ENCODE assay signal across 15 cellular contexts in genomic region chr5:80142996-80143395, GRCh38.
DNase-seq lines count a peak whose midpoint lies in the region; ATAC-seq and TF ChIP-seq lines count a peak whose summit lies in the region.
"Had no signal": no experiment of that assay in that cellular context is flagged by ENCODE, and none has a peak within 500 bp of the region (broad histone marks: within the 10 kb centered on the region; RNA-seq: fewer than 3 reads in every experiment).

No MANE protein-coding gene starts in this region.

- ATAC-seq in T-helper 17 cell (no peak), left lung (no peak), upper lobe of left lung (ENCODE audit: low FRiP score in 2 of 2) (no peak), GM19463 (IDR thresholded peaks at IDR 0.05; ENCODE audit: unreplicated experiment) (no peak)

- intact Hi-C loops in left lung (cut with DNase I) = no loop called here

- TF ChIP-seq CTCF in left lung (IDR thresholded peaks at IDR 0.05) (no peak), upper lobe of left lung (IDR thresholded peaks at IDR 0.05) (no peak)

- peak overlapping the region; percentile 91 for H3K27ac Mint-ChIP-seq in activated naive CD4-positive, alpha-beta T cell treated with anti-CD3 and anti-CD28 coated beads, Interleukin-2, amount 50 U/mL, for 24 hours
- H3K27ac Mint-ChIP-seq in T-helper 17 cell = peak overlapping the region; percentile 99

- peaks cover 82% of the 10 kb centered on the region for H3K4me1 Mint-ChIP-seq in activated naive CD4-positive, alpha-beta T cell treated with anti-CD3 and anti-CD28 coated beads, Interleukin-2, amount 50 U/mL, for 24 hours
- H3K4me1 Mint-ChIP-seq in T-helper 17 cell = peaks cover 66% of the 10 kb centered on the region

- H3K4me3 Mint-ChIP-seq in activated naive CD4-positive, alpha-beta T cell treated with anti-CD3 and anti-CD28 coated beads, Interleukin-2, amount 50 U/mL, for 24 hours = no peak overlapping the region
- H3K4me3 Mint-ChIP-seq in T-helper 17 cell = no peak overlapping the region

- H3K27ac ChIP-seq in left lung = peak overlapping the region; percentile 81 to 91
- H3K27ac ChIP-seq in upper lobe of left lung = peak overlapping the region; percentile 69 to 88 (median 83)
- H3K27ac ChIP-seq: SJSA1 had no signal

- H3K4me3 ChIP-seq in left lung (no peak overlapping the region), upper lobe of left lung (no peak overlapping the region)
- H3K4me3 ChIP-seq: SJSA1, skin epidermis, uterus had no signal

- H3K9me3 ChIP-seq in T-helper 17 cell (ENCODE audit: control insufficient read depth, low read length, poor library complexity, severe bottlenecking) (no peaks in the 10 kb centered on the region), left lung (no peaks in the 10 kb centered on the region), upper lobe of left lung (no peaks in the 10 kb centered on the region)
- H3K9me3 ChIP-seq: SJSA1, uterus had no signal

- peaks cover 23% of the 10 kb centered on the region for H3K36me3 Mint-ChIP-seq in activated naive CD4-positive, alpha-beta T cell treated with anti-CD3 and anti-CD28 coated beads, Interleukin-2, amount 50 U/mL, for 24 hours
- peaks cover 18% of the 10 kb centered on the region for H3K36me3 Mint-ChIP-seq in T-helper 17 cell (ENCODE audit: low read depth)

- no peak for TF ChIP-seq POLR2A in upper lobe of left lung (IDR thresholded peaks at IDR 0.05)

- peaks cover 0 to 35% of the 10 kb centered on the region in 2 donors for H3K36me3 ChIP-seq in left lung
- H3K36me3 ChIP-seq in upper lobe of left lung = peaks cover 0 to 19% (median 4%) of the 10 kb centered on the region in 4 donors
- H3K36me3 ChIP-seq: SJSA1, uterus had no signal

- H3K27me3 ChIP-seq in left lung (no peaks in the 10 kb centered on the region), upper lobe of left lung (no peaks in the 10 kb centered on the region)
- H3K27me3 ChIP-seq: SJSA1, uterus had no signal

- H3K4me1 ChIP-seq in left lung (peaks cover 16 to 41% of the 10 kb centered on the region in 2 donors), upper lobe of left lung (peaks cover 17 to 40% (median 28%) of the 10 kb centered on the region in 4 donors)

- H3K9me3 Mint-ChIP-seq in activated naive CD4-positive, alpha-beta T cell treated with anti-CD3 and anti-CD28 coated beads, Interleukin-2, amount 50 U/mL, for 24 hours = no peaks in the 10 kb centered on the region
- H3K9me3 Mint-ChIP-seq: IgD-negative memory B cell had no signal

- no peak for DNase-seq in activated naive CD4-positive, alpha-beta T cell treated with Interleukin-2 at 50 U/mL for 16 hours
- DNase-seq in T-helper 17 cell = no peak
- no peak for DNase-seq in left lung
- no peak for DNase-seq in upper lobe of left lung
- no peak for DNase-seq in A172 (ENCODE audit: low spot score)
- no peak for DNase-seq in EL
- DNase-seq: activated gamma-delta T cell treated with Interleukin-2 at 50 U/mL for 16 hours, NCI-H146, NCI-H774, uterus had no signal

- H3K27me3 Mint-ChIP-seq in activated naive CD4-positive, alpha-beta T cell treated with anti-CD3 and anti-CD28 coated beads, Interleukin-2, amount 50 U/mL, for 24 hours = no peaks in the 10 kb centered on the region
- no peaks in the 10 kb centered on the region for H3K27me3 Mint-ChIP-seq in T-helper 17 cell
- H3K27me3 Mint-ChIP-seq: IgD-negative memory B cell had no signal

- no peak for TF ChIP-seq EP300 in upper lobe of left lung (IDR thresholded peaks at IDR 0.05)

- WGBS in upper lobe of left lung, 2 donors = 82 to 86% methylated on average over 6 of the region's 6 CpGs
